8 cellular contexts compared by ENCODE assay signal in the genomic region with DNA sequence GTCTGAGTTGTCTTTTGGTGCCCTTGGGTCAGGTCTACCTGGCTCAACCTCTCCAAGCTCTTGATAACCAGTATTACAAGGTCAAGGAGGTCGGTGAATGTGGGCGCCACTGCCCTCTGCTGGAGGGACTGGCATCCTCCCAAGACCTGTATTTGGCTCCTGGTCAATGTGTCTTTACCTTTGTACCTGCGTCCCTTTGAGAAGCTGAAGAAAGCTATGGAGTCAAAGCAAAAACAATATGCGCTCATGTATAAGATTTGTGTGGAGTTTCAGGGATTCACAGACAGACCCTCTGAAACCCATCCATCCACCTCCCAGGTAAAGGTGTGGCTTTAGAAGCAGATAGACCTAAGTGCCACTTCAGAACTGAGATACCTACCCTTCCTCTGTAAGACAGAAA.
DNase-seq lines count a peak whose midpoint lies in the region; FAIRE-seq and TF ChIP-seq lines count a peak whose summit lies in the region.

No MANE protein-coding gene starts in this region.

- H3K79me2 ChIP-seq in astrocyte (ENCODE audit: insufficient read depth, low read length) = no peaks in the 10 kb centered on the region

- no peak for FAIRE-seq in astrocyte (lab: Jason Lieb, UNC)

- no peaks in the 10 kb centered on the region for H3K9me3 Mint-ChIP-seq in astrocyte (ENCODE audit: unreplicated experiment)

- H2AFZ ChIP-seq in astrocyte (ENCODE audit: low read depth, low read length) = no peak overlapping the region

- H3K4me2 ChIP-seq in astrocyte (ENCODE audit: low read length) = no peak overlapping the region

- H3K27ac Mint-ChIP-seq in astrocyte (ENCODE audit: unreplicated experiment) = no peak overlapping the region

- H3K36me3 ChIP-seq in astrocyte (ENCODE audit: insufficient read depth, low read length) = no peaks in the 10 kb centered on the region
- no peaks in the 10 kb centered on the region for H3K36me3 ChIP-seq in kidney epithelial cell (ENCODE audit: control insufficient read depth, insufficient read depth, low read length)

- no peaks in the 10 kb centered on the region for H3K4me1 Mint-ChIP-seq in astrocyte (ENCODE audit: low read depth, unreplicated experiment)

- TF ChIP-seq CTCF in astrocyte (IDR thresholded peaks at IDR 0.05; ENCODE audit: insufficient read depth, low read depth, low read length) (peak; percentile 25), kidney epithelial cell (IDR thresholded peaks at IDR 0.05; ENCODE audit: insufficient read depth, low read length, poor library complexity, severe bottlenecking) (peak; percentile 75)

- H3K4me3 Mint-ChIP-seq in astrocyte (ENCODE audit: unreplicated experiment) = no peak overlapping the region

- H3K9me3 ChIP-seq in astrocyte (ENCODE audit: insufficient read depth, low read depth, low read length) = no peaks in the 10 kb centered on the region

- H3K36me3 Mint-ChIP-seq in astrocyte (ENCODE audit: low read depth, unreplicated experiment) = no peaks in the 10 kb centered on the region

- H3K4me3 ChIP-seq in astrocyte (ENCODE audit: insufficient read depth, low read depth, low read length) = no peak overlapping the region
- no peak overlapping the region for H3K4me3 ChIP-seq in kidney epithelial cell (ENCODE audit: low read depth, low read length)

- no peaks in the 10 kb centered on the region for H3K4me1 ChIP-seq in astrocyte (ENCODE audit: insufficient read depth, low read length)

- H3K27me3 Mint-ChIP-seq in astrocyte (ENCODE audit: low read depth, unreplicated experiment) = peaks cover 28% of the 10 kb centered on the region

- H3K27me3 ChIP-seq in astrocyte (ENCODE audit: insufficient read depth, low read length) (peaks cover 2% of the 10 kb centered on the region), kidney epithelial cell (ENCODE audit: control insufficient read depth, insufficient read depth, low read length) (no peaks in the 10 kb centered on the region)

- H3K9ac ChIP-seq in astrocyte (ENCODE audit: low read length) = no peak overlapping the region

- peak; percentile 38 for DNase-seq in COLO829 (ENCODE audit: low spot score)
- peak; percentile 28 for DNase-seq in HT1080 (ENCODE audit: low read depth)
- DNase-seq in T-helper 2 cell = peak; percentile 47 to 68 (median 59)
- no peak for DNase-seq in astrocyte (ENCODE audit: low read depth)
- DNase-seq in kidney epithelial cell (ENCODE audit: low read depth) = no peak
- peak; percentile 53 for DNase-seq in stimulated activated CD8-positive, alpha-beta memory T cell treated with anti-CD3 and anti-CD28 coated beads, Interleukin-12 subunit alpha, Interleukin-12 subunit beta, amount 100 ng/mL, for 4 hours (ENCODE audit: low read depth)
- no peak for DNase-seq in AG20443 (ENCODE audit: low spot score)
- DNase-seq in midbrain (lab: John Stamatoyannopoulos, UW) = no peak

- H4K20me1 ChIP-seq in astrocyte (ENCODE audit: insufficient read depth, low read length) = no peaks in the 10 kb centered on the region

- no peak overlapping the region for H3K27ac ChIP-seq in astrocyte (ENCODE audit: low read depth, low read length)

Comparison
In these comparisons a context has a peak if more than half of its experiments do, and no peak if none do; other contexts are left out.
1. DNase-seq: peak in COLO829 (single experiment), HT1080 (single experiment), T-helper 2 cell (5 of 5) and stimulated activated CD8-positive, alpha-beta memory T cell treated with anti-CD3 and anti-CD28 coated beads, Interleukin-12 subunit alpha, Interleukin-12 subunit beta, amount 100 ng/mL, for 4 hours (single experiment); none in astrocyte (single experiment), kidney epithelial cell (single experiment), AG20443 (single experiment) and midbrain (single experiment).